ENCODE assay signal across 14 cellular contexts in genomic region chr4:70818921-70819320, GRCh38.
"Had no signal": no experiment of that assay in that cellular context is flagged by ENCODE, and none has a peak within 500 bp of the region (broad histone marks: within the 10 kb centered on the region; RNA-seq: fewer than 3 reads in every experiment).

No MANE protein-coding gene starts in this region.

- DNase-seq: activated CD4-positive, alpha-beta T cell treated with anti-CD3 and anti-CD28 coated beads for 1 hour; activated CD8-positive, alpha-beta memory T cell treated with anti-CD3 and anti-CD28 coated beads for 24 hours; foreskin melanocyte; head of caudate nucleus; naive B cell; psoas muscle; spleen; stimulated activated CD4-positive, alpha-beta T cell treated with anti-CD3 and anti-CD28 coated beads, Interleukin-1b, Interleukin-23, amount 100 ng/mL, for 48 hours; stimulated activated naive CD4-positive, alpha-beta T cell treated with Interleukin-2 at 50 U/mL for 16 hours; T-helper 9 cell; upper lobe of left lung had no signal

- H3K4me3 ChIP-seq: esophagus muscularis mucosa, psoas muscle, spleen, upper lobe of left lung had no signal

- H3K9me3 ChIP-seq: esophagus muscularis mucosa, psoas muscle, spleen, upper lobe of left lung had no signal

- H3K27me3 ChIP-seq: esophagus muscularis mucosa, spleen, upper lobe of left lung had no signal

- H3K9me3 Mint-ChIP-seq: activated naive CD4-positive, alpha-beta T cell treated with anti-CD3 and anti-CD28 coated beads, Interleukin-2, amount 50 U/mL, for 72 hours had no signal

- H3K4me1 ChIP-seq: esophagus muscularis mucosa, psoas muscle, upper lobe of left lung had no signal

- ATAC-seq: sciatic nerve had no signal

- H3K27me3 Mint-ChIP-seq: naive B cell had no signal

- H3K4me3 Mint-ChIP-seq: naive B cell had no signal

- H3K27ac ChIP-seq: esophagus muscularis mucosa, psoas muscle, upper lobe of left lung had no signal
